Comparison of ENCODE assay signal across 8 cellular contexts in genomic region chr15:88904257-88904807, GRCh38. TPM values are rescaled to one million over a fixed set of nuclear protein-coding genes. Genes with fewer than 3 reads are reported as not detected.
A peak's percentile ranks its signal among the peaks of the same experiment; 100 is the strongest.
DNase-seq lines count a peak whose midpoint lies in the region; ATAC-seq and TF ChIP-seq lines count a peak whose summit lies in the region.

No MANE protein-coding gene starts in this region.

- H3K4me3 Mint-ChIP-seq in T-helper 17 cell = peak overlapping the region; percentile 85
- H3K4me3 Mint-ChIP-seq in stimulated activated naive CD8-positive, alpha-beta T cell treated with anti-CD3 and anti-CD28 coated beads, Interleukin-15, amount 100 ng/mL, for 72 hours = peak overlapping the region in 1 of 2 donors; percentile 24

- H3K4me1 ChIP-seq in right atrium auricular region (peaks cover 0 to 62% of the 10 kb centered on the region in 2 donors), esophagus muscularis mucosa (peaks cover 34 to 59% (median 51%) of the 10 kb centered on the region in 4 donors)

- no peak for TF ChIP-seq POLR2A in esophagus muscularis mucosa (IDR thresholded peaks at IDR 0.05; ENCODE audit: low read depth)

- H3K36me3 ChIP-seq in right atrium auricular region (peaks cover 93% of the 10 kb centered on the region), esophagus muscularis mucosa (peaks cover 27 to 93% (median 87%) of the 10 kb centered on the region in 4 donors)

- ATAC-seq in Right ventricle myocardium superior (ENCODE audit: poor library complexity) (no peak), HG02763 (IDR thresholded peaks at IDR 0.05; ENCODE audit: unreplicated experiment) (peak; percentile 17), T-helper 17 cell (no peak), GM18861 (IDR thresholded peaks at IDR 0.05; ENCODE audit: unreplicated experiment) (no peak)
- ATAC-seq in stimulated activated naive CD8-positive, alpha-beta T cell treated with anti-CD3 and anti-CD28 coated beads, Interleukin-15, amount 100 ng/mL, for 72 hours = peak; percentile 5

- H3K36me3 Mint-ChIP-seq in T-helper 17 cell (ENCODE audit: low read depth) = peaks cover 7% of the 10 kb centered on the region

- H3K4me3 ChIP-seq in right atrium auricular region (no peak overlapping the region), esophagus muscularis mucosa (no peak overlapping the region)

- no peak for TF ChIP-seq CTCF in right atrium auricular region (IDR thresholded peaks at IDR 0.05)
- TF ChIP-seq CTCF in esophagus muscularis mucosa (IDR thresholded peaks at IDR 0.05) = no peak

- WGBS in esophagus muscularis mucosa = 62% methylated on average over 3 of the region's 3 CpGs

- DNase-seq in Right ventricle myocardium superior (peak; percentile 29), right atrium auricular region (ENCODE audit: low spot score) (no peak), T-helper 17 cell (no peak), HT-29 (ENCODE audit: low spot score) (no peak), esophagus muscularis mucosa (ENCODE audit: extremely low spot score) (no peak)
- no peak for DNase-seq in stimulated activated naive CD8-positive, alpha-beta T cell treated with anti-CD3 and anti-CD28 coated beads, Interleukin-15, amount 100 ng/mL, for 72 hours

- no peaks in the 10 kb centered on the region for H3K27me3 Mint-ChIP-seq in T-helper 17 cell
- no peaks in the 10 kb centered on the region for H3K27me3 Mint-ChIP-seq in stimulated activated naive CD8-positive, alpha-beta T cell treated with anti-CD3 and anti-CD28 coated beads, Interleukin-15, amount 100 ng/mL, for 72 hours

- peak overlapping the region; percentile 100 for H3K27ac Mint-ChIP-seq in T-helper 17 cell
- H3K27ac Mint-ChIP-seq in stimulated activated naive CD8-positive, alpha-beta T cell treated with anti-CD3 and anti-CD28 coated beads, Interleukin-15, amount 100 ng/mL, for 72 hours = peak overlapping the region in 1 of 2 donors; percentile 69

- H3K27ac ChIP-seq in right atrium auricular region = peak overlapping the region in 1 of 2 donors; percentile 32
- H3K27ac ChIP-seq in esophagus muscularis mucosa (replicated peaks in 1 of 4) = peak overlapping the region in 2 of 4 donors; percentile 5 to 55

- TF ChIP-seq EP300 in esophagus muscularis mucosa (IDR thresholded peaks at IDR 0.05) = no peak

- peaks cover 43% of the 10 kb centered on the region for H3K4me1 Mint-ChIP-seq in T-helper 17 cell
- H3K4me1 Mint-ChIP-seq in stimulated activated naive CD8-positive, alpha-beta T cell treated with anti-CD3 and anti-CD28 coated beads, Interleukin-15, amount 100 ng/mL, for 72 hours = peaks cover 35% of the 10 kb centered on the region

- no peaks in the 10 kb centered on the region for H3K9me3 ChIP-seq in right atrium auricular region
- H3K9me3 ChIP-seq in T-helper 17 cell (ENCODE audit: control insufficient read depth, low read length, poor library complexity, severe bottlenecking) = no peaks in the 10 kb centered on the region
- no peaks in the 10 kb centered on the region for H3K9me3 ChIP-seq in esophagus muscularis mucosa

- intact Hi-C loops in Right ventricle myocardium superior (cut with DNase I) (loop anchor here (5.0 kb wide), 1 partner anchor 278 kb away; no protein-coding TSS in a partner anchor), esophagus muscularis mucosa (cut with DNase I) (loop anchor here (2.0 to 5.0 kb wide), 2 partner anchors 112 to 273 kb away; no protein-coding TSS in a partner anchor)

- no peaks in the 10 kb centered on the region for H3K27me3 ChIP-seq in right atrium auricular region
- no peaks in the 10 kb centered on the region for H3K27me3 ChIP-seq in esophagus muscularis mucosa

- H3K9me3 Mint-ChIP-seq in stimulated activated naive CD8-positive, alpha-beta T cell treated with anti-CD3 and anti-CD28 coated beads, Interleukin-15, amount 100 ng/mL, for 72 hours = no peaks in the 10 kb centered on the region

RNA-seq across cellular contexts. Expression of gene MFGE8, which starts 8.8 kb away (rescaled TPM):
- total RNA-seq in Right ventricle myocardium superior (290 TPM), right atrium auricular region (100 to 1,000 TPM; 341 to 552 TPM), T-helper 17 cell (10 to 100 TPM; 69.1 to 77.8 TPM), esophagus muscularis mucosa (100 to 1,000 TPM; 355 to 614 (median 564) TPM)
- total RNA-seq in HT-29 (2014; rRNA removed; shearing (Covaris generic)) = 27.0 and 38.1 TPM in 2 replicates

RNA-seq across cellular contexts. Expression of gene HAPLN3, which starts 9.0 kb away (rescaled TPM):
- total RNA-seq in Right ventricle myocardium superior = 2.0 TPM
- total RNA-seq in right atrium auricular region = 1 to 10 TPM; 3.2 to 3.6 TPM
- 100 to 1,000 TPM; 103 to 105 TPM for total RNA-seq in T-helper 17 cell
- total RNA-seq in HT-29 (2014; rRNA removed; shearing (Covaris generic)) = 1.2 and 2.3 TPM in 2 replicates
- 10 to 100 TPM in 2 of 4 donors, 1 to 10 TPM in 2; 5.0 to 13.4 (median 9.9) TPM for total RNA-seq in esophagus muscularis mucosa

Comparison
In these comparisons a context has a peak if more than half of its experiments do, and no peak if none do; other contexts are left out.
1. ATAC-seq: peak in HG02763 (single experiment) and stimulated activated naive CD8-positive, alpha-beta T cell treated with anti-CD3 and anti-CD28 coated beads, Interleukin-15, amount 100 ng/mL, for 72 hours (single experiment); none in Right ventricle myocardium superior (single experiment), T-helper 17 cell (single experiment) and GM18861 (single experiment).
2. RNA of gene HAPLN3, which starts 9.0 kb away (total RNA-seq): 103 to 105 TPM in T-helper 17 cell; 5.0 to 13.4 TPM in esophagus muscularis mucosa, 3.2 to 3.6 TPM in right atrium auricular region, 1.2 to 2.3 TPM in HT-29 and 2.0 TPM in Right ventricle myocardium superior (single experiment); every median in the first group is over 4 times any median in the second.